ENCODE assay signal across 8 cellular contexts in the genomic region with DNA sequence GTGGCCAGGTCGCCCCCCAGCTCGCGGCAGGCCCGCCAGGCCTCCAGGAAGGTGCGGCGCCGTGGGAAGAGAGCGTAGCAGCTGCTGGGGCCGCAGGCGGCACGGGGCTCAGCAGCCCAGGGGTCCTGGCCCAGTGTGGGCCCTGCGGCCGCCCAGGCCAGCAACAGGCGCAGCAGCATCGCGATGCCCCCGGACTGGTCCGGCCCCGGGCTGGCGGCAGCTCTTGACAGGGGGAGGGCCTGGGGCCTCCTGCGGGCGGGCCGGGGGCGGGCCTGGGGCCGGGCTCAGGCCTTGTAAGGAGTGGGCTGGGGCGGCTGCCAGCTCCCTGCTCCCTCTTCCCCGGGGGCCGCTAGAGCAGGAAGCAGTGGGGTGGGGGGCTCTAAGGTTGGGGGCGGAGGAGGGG. TPM values are rescaled to one million over a fixed set of nuclear protein-coding genes. Genes with fewer than 3 reads are reported as not detected.
DNase-seq lines count a peak whose midpoint lies in the region; TF ChIP-seq lines count a peak whose summit lies in the region.

A gene with protein sequence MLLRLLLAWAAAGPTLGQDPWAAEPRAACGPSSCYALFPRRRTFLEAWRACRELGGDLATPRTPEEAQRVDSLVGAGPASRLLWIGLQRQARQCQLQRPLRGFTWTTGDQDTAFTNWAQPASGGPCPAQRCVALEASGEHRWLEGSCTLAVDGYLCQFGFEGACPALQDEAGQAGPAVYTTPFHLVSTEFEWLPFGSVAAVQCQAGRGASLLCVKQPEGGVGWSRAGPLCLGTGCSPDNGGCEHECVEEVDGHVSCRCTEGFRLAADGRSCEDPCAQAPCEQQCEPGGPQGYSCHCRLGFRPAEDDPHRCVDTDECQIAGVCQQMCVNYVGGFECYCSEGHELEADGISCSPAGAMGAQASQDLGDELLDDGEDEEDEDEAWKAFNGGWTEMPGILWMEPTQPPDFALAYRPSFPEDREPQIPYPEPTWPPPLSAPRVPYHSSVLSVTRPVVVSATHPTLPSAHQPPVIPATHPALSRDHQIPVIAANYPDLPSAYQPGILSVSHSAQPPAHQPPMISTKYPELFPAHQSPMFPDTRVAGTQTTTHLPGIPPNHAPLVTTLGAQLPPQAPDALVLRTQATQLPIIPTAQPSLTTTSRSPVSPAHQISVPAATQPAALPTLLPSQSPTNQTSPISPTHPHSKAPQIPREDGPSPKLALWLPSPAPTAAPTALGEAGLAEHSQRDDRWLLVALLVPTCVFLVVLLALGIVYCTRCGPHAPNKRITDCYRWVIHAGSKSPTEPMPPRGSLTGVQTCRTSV (minus strand): TSS at position 196 of the 403 bp plus-strand sequence. CDS start 17 bp downstream, at position 179.

- TF ChIP-seq CTCF in WERI-Rb-1 (IDR thresholded peaks at IDR 0.05; ENCODE audit: low read depth, low read length), result no peak
- no peak for TF ChIP-seq CTCF in glutamatergic neuron (IDR thresholded peaks at IDR 0.05; ENCODE audit: partially characterized antibody, unreplicated experiment)
- no peak for TF ChIP-seq CTCF in prostate gland (IDR thresholded peaks at IDR 0.05)

- peak within 1 kb of the TSS; percentile 97 to 99 (median 98) for H3K27ac Mint-ChIP-seq in CD8-positive, alpha-beta memory T cell
- peak within 1 kb of the TSS; percentile 96 for H3K27ac Mint-ChIP-seq in glutamatergic neuron (ENCODE audit: unreplicated experiment)

- H3K4me1 Mint-ChIP-seq in CD8-positive, alpha-beta memory T cell, result peaks cover 49 to 68% (median 54%) of the 10 kb centered on the region in 3 donors
- peaks cover 41% of the 10 kb centered on the region for H3K4me1 Mint-ChIP-seq in glutamatergic neuron (ENCODE audit: low read depth, unreplicated experiment)

- no peaks in the 10 kb centered on the region for H3K36me3 ChIP-seq in CD8-positive, alpha-beta memory T cell (ENCODE audit: insufficient read depth, low read length)
- H3K36me3 ChIP-seq in WERI-Rb-1 (no peaks in the 10 kb centered on the region), prostate gland (no peaks in the 10 kb centered on the region)

- H3K4me1 ChIP-seq in CD8-positive, alpha-beta memory T cell (ENCODE audit: insufficient read depth, low read length), result peaks cover 60% of the 10 kb centered on the region
- no peaks in the 10 kb centered on the region for H3K4me1 ChIP-seq in prostate gland (replicated peaks)

- H3K4me3 ChIP-seq in CD8-positive, alpha-beta memory T cell (ENCODE audit: low read length), result peak within 1 kb of the TSS; percentile 56
- H3K4me3 ChIP-seq in WERI-Rb-1 (ENCODE audit: low read depth, low read length) (no peak within 1 kb of the TSS), prostate gland (peak within 1 kb of the TSS; percentile 32 to 33)

- H3K9me3 Mint-ChIP-seq in CD8-positive, alpha-beta memory T cell, result peaks cover 0 to 4% (median 0%) of the 10 kb centered on the region in 5 donors
- peaks cover 31% of the 10 kb centered on the region for H3K9me3 Mint-ChIP-seq in glutamatergic neuron (ENCODE audit: unreplicated experiment)

- CTCF ChIA-PET in CD8-positive, alpha-beta memory T cell (lab: Charles Lee), result interaction anchor here (0.6 to 2.1 kb wide), 6 partner anchors 10 to 122 kb away, joined by 3 to 10 read pairs (median 5); a partner anchor contains a TSS

- peak within 1 kb of the TSS; percentile 66 to 93 (median 79) for H3K4me3 Mint-ChIP-seq in CD8-positive, alpha-beta memory T cell
- H3K4me3 Mint-ChIP-seq in glutamatergic neuron (ENCODE audit: unreplicated experiment), result peak within 1 kb of the TSS; percentile 67

- peak in 1 of 5 donors; percentile 55 for DNase-seq in CD8-positive, alpha-beta memory T cell
- DNase-seq in WERI-Rb-1 (no peak), glutamatergic neuron (peak; percentile 55), prostate gland (ENCODE audit: low spot score) (no peak), NCI-H2171 (lab: John Stamatoyannopoulos, UW) (no peak), erythroblast (lab: John Stamatoyannopoulos, UW) (no peak), medulla oblongata (ENCODE audit: extremely low spot score) (no peak), SW 1271 (lab: John Stamatoyannopoulos, UW) (no peak)

- POLR2A ChIA-PET in CD8-positive, alpha-beta memory T cell (lab: Charles Lee), result interaction anchor here (0.5 to 2.5 kb wide), 9 partner anchors 10 to 1028 kb away, joined by 3 to 10 read pairs (median 3); a partner anchor contains a TSS

- H3K27me3 Mint-ChIP-seq in CD8-positive, alpha-beta memory T cell, result no peaks in the 10 kb centered on the region
- peaks cover 25% of the 10 kb centered on the region for H3K27me3 Mint-ChIP-seq in glutamatergic neuron (ENCODE audit: unreplicated experiment)

- peak within 1 kb of the TSS; percentile 73 for H3K27ac ChIP-seq in CD8-positive, alpha-beta memory T cell (ENCODE audit: low read depth, low read length)
- H3K27ac ChIP-seq in WERI-Rb-1, result peak within 1 kb of the TSS; percentile 49
- peak within 1 kb of the TSS; percentile 77 to 78 for H3K27ac ChIP-seq in prostate gland

- H3K36me3 Mint-ChIP-seq in CD8-positive, alpha-beta memory T cell, result peaks cover 0 to 2% (median 0%) of the 10 kb centered on the region in 3 donors
- H3K36me3 Mint-ChIP-seq in glutamatergic neuron (ENCODE audit: unreplicated experiment), result no peaks in the 10 kb centered on the region

- intact Hi-C loops in prostate gland (cut with DNase I), result no loop called here

- 6% methylated on average over 3 of the region's 29 CpGs for WGBS in prostate gland

- no peaks in the 10 kb centered on the region for H3K27me3 ChIP-seq in CD8-positive, alpha-beta memory T cell (ENCODE audit: insufficient read depth, low read length, poor library complexity, severe bottlenecking)
- H3K27me3 ChIP-seq in WERI-Rb-1 (ENCODE audit: insufficient read depth, low read depth, severe bottlenecking), result no peaks in the 10 kb centered on the region
- H3K27me3 ChIP-seq in prostate gland (replicated peaks; ENCODE audit: insufficient read depth), result no peaks in the 10 kb centered on the region

- TF ChIP-seq POLR2A in prostate gland (IDR thresholded peaks at IDR 0.05) (no peak), erythroblast (IDR thresholded peaks at IDR 0.05; ENCODE audit: low read length) (no peak)

- no peaks in the 10 kb centered on the region for H3K9me3 ChIP-seq in CD8-positive, alpha-beta memory T cell (ENCODE audit: low read length)
- H3K9me3 ChIP-seq in WERI-Rb-1 (ENCODE audit: severe bottlenecking) (peaks cover 3% of the 10 kb centered on the region), prostate gland (no peaks in the 10 kb centered on the region)

RNA-seq across cellular contexts. Expression of the gene that starts here (rescaled TPM):
- 1 to 10 TPM; 2.9 to 3.1 TPM for total RNA-seq in CD8-positive, alpha-beta memory T cell
- 18.9 TPM for polyA plus RNA-seq in CD8-positive, alpha-beta memory T cell
- total RNA-seq in glutamatergic neuron (ENCODE audit: unreplicated experiment) (11.4 TPM), prostate gland (1 to 10 TPM; 1.9 to 7.3 TPM)
